2 cellular contexts compared by ENCODE assay signal in the genomic region with DNA sequence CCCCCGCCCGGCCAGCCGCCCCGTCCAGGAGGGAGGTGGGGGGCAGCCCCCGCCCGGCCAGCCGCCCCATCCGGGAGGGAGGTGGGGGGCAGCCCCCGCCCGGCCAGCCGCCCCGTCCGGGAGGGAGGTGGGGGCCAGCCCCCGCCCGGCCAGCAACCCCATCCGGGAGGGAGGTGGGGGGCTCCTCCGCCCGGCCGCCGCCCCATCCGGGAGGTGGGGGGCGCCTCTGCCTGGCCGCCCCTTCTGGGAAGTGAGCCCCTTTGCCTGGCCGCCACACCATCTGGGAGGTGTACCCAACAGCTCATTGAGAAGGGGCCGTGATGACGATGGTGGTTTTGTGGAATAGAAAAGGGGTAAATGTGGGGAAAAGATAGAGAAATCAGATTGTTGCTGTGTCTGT. TPM values are rescaled to one million over a fixed set of nuclear protein-coding genes. Genes with fewer than 3 reads are reported as not detected.
DNase-seq lines count a peak whose midpoint lies in the region; TF ChIP-seq lines count a peak whose summit lies in the region.
"Not testable (repeated sequence)": the region's sequence is repeated elsewhere in the genome, so short reads cannot be mapped to it uniquely, and the experiment has no call there.
"Had no signal": no experiment of that assay in that cellular context is flagged by ENCODE, and none has a peak within 500 bp of the region (broad histone marks: within the 10 kb centered on the region; RNA-seq: fewer than 3 reads in every experiment).

No MANE protein-coding gene starts in this region.

- not testable (repeated sequence) for H3K4me3 Mint-ChIP-seq in glutamatergic neuron (ENCODE audit: unreplicated experiment)

- not testable (repeated sequence) for H3K27me3 Mint-ChIP-seq in glutamatergic neuron (ENCODE audit: unreplicated experiment)

- not testable (repeated sequence) for H3K27ac Mint-ChIP-seq in glutamatergic neuron (ENCODE audit: unreplicated experiment)

- TF ChIP-seq CTCF in glutamatergic neuron (IDR thresholded peaks at IDR 0.05; ENCODE audit: partially characterized antibody, unreplicated experiment): not testable (repeated sequence)

- peaks cover 10% of the 10 kb centered on the region for H3K36me3 Mint-ChIP-seq in glutamatergic neuron (ENCODE audit: unreplicated experiment)

- H3K4me1 Mint-ChIP-seq in glutamatergic neuron (ENCODE audit: low read depth, unreplicated experiment): not testable (repeated sequence)

- peaks cover 12% of the 10 kb centered on the region for H3K9me3 Mint-ChIP-seq in glutamatergic neuron (ENCODE audit: unreplicated experiment)

- peak; percentile 19 for DNase-seq in glutamatergic neuron

RNA-seq across cellular contexts. Expression of a gene that starts 49.6 kb away (rescaled TPM):
- 11.5 TPM for total RNA-seq in glutamatergic neuron (ENCODE audit: unreplicated experiment)
- total RNA-seq: Caco-2 had no signal
